Comparison of ENCODE assay signal across 1 cellular context in genomic region chr7:97017197-97018125, GRCh38.
A peak's percentile ranks its signal among the peaks of the same experiment; 100 is the strongest.
TF ChIP-seq lines count a peak whose summit lies in the region.

No MANE protein-coding gene starts in this region.

TF ChIP-seq in HepG2, 621 proteins besides CTCF, POLR2A, EP300 and RAD21 (continued from another document and continues in another):
- TF ChIP-seq NFKB2 (CRISPR knock-in tag; IDR thresholded peaks at IDR 0.05; ENCODE audit: borderline replicate concordance) (no peak), HDAC2 (CRISPR knock-in tag; IDR thresholded peaks at IDR 0.05) (0 out of 2 replicates have a peak, but pooled peaks have one; percentile 1), STAT6 (CRISPR knock-in tag; IDR thresholded peaks at IDR 0.05; ENCODE audit: borderline replicate concordance) (no peak), ZNF350 (CRISPR knock-in tag; IDR thresholded peaks at IDR 0.05; ENCODE audit: borderline replicate concordance, low read depth) (no peak), SCMH1 (CRISPR knock-in tag; IDR thresholded peaks at IDR 0.05; ENCODE audit: borderline replicate concordance) (no peak), SAP130 (CRISPR knock-in tag; IDR thresholded peaks at IDR 0.05; ENCODE audit: low read depth) (no peak), REST (IDR thresholded peaks at IDR 0.05; ENCODE audit: borderline replicate concordance in 1 of 2, low read depth in 1 of 2, low read length in 2 of 2) (no peak), ZMYM4 (CRISPR knock-in tag; IDR thresholded peaks at IDR 0.05) (no peak), ZNF800 (CRISPR knock-in tag; IDR thresholded peaks at IDR 0.05) (no peak), ARID5B (CRISPR knock-in tag; IDR thresholded peaks at IDR 0.05) (no peak), MLX (CRISPR knock-in tag; IDR thresholded peaks at IDR 0.05) (no peak), ZNF558 (CRISPR knock-in tag; IDR thresholded peaks at IDR 0.05; ENCODE audit: borderline replicate concordance) (no peak), NR2F1 (CRISPR knock-in tag; IDR thresholded peaks at IDR 0.05) (no peak), ZNF44 (CRISPR knock-in tag; IDR thresholded peaks at IDR 0.05) (no peak), NKX3-1 (CRISPR knock-in tag; IDR thresholded peaks at IDR 0.05) (no peak), ZSCAN30 (CRISPR knock-in tag; IDR thresholded peaks at IDR 0.05) (no peak), DNMT1 (CRISPR knock-in tag; IDR thresholded peaks at IDR 0.05) (no peak), CCAR2 (optimal IDR thresholded peaks at IDR 0.05; ENCODE audit: low read depth, low read length) (no peak), EZH2 (conservative IDR thresholded peaks at IDR 0.05; ENCODE audit: low read depth, low read length) (no peak), DNMT3B (CRISPR knock-in tag; conservative IDR thresholded peaks at IDR 0.05) (no peak), USF2 (IDR thresholded peaks at IDR 0.05; ENCODE audit: low read depth, low read length) (no peak), USF2 (CRISPR knock-in tag; IDR thresholded peaks at IDR 0.05; ENCODE audit: borderline replicate concordance) (no peak; the same call in 1 of the 2 replicates), KDM2A (CRISPR knock-in tag; IDR thresholded peaks at IDR 0.05; ENCODE audit: borderline replicate concordance, low read depth) (peak; percentile 38), ZNF557 (CRISPR knock-in tag; IDR thresholded peaks at IDR 0.05) (no peak), BORCS8-MEF2B (CRISPR knock-in tag; IDR thresholded peaks at IDR 0.05) (no peak), ZNF20 (CRISPR knock-in tag; IDR thresholded peaks at IDR 0.05) (no peak), ZNF691 (CRISPR knock-in tag; IDR thresholded peaks at IDR 0.05; ENCODE audit: borderline replicate concordance, low read depth) (no peak), ZBTB44 (CRISPR knock-in tag; IDR thresholded peaks at IDR 0.05) (no peak), TSC22D2 (CRISPR knock-in tag; IDR thresholded peaks at IDR 0.05; ENCODE audit: borderline replicate concordance) (no peak), MXI1 (IDR thresholded peaks at IDR 0.05; ENCODE audit: borderline replicate concordance, low read depth, low read length) (no peak), ZC3H4 (CRISPR knock-in tag; IDR thresholded peaks at IDR 0.05; ENCODE audit: borderline replicate concordance) (peak; percentile 40; the same call in 1 of the 2 replicates), KMT2B (CRISPR knock-in tag; IDR thresholded peaks at IDR 0.05) (no peak), ZIK1 (CRISPR knock-in tag; IDR thresholded peaks at IDR 0.05; ENCODE audit: borderline replicate concordance, low read depth) (0 out of 2 replicates have a peak, but pooled peaks have one; percentile 33), PBX2 (CRISPR knock-in tag; IDR thresholded peaks at IDR 0.05) (no peak), SMAD3 (CRISPR knock-in tag; IDR thresholded peaks at IDR 0.05) (no peak), MAF1 (CRISPR knock-in tag; IDR thresholded peaks at IDR 0.05; ENCODE audit: borderline replicate concordance) (no peak), IRF1 (CRISPR knock-in tag; IDR thresholded peaks at IDR 0.05; ENCODE audit: low read depth) (no peak), ZNF547 (CRISPR knock-in tag; IDR thresholded peaks at IDR 0.05) (no peak)
